ENCODE assay signal across 25 cellular contexts in genomic region chr4:110816367-110816766, GRCh38.
"Had no signal": no experiment of that assay in that cellular context is flagged by ENCODE, and none has a peak within 500 bp of the region (broad histone marks: within the 10 kb centered on the region; RNA-seq: fewer than 3 reads in every experiment).

No MANE protein-coding gene starts in this region.

- H3K27me3 ChIP-seq: heart left ventricle, left lung, ovary, right atrium auricular region, right lobe of liver, stomach, testis, thyroid gland, transverse colon, upper lobe of right lung had no signal

- DNase-seq: heart left ventricle; hypothalamus; immature natural killer cell; kidney; left colon; left lung; lower lobe of right lung; mammary epithelial cell; mesenchymal stem cell; naive thymus-derived CD4-positive, alpha-beta T cell; ovary; right lobe of liver; small intestine; stimulated activated CD4-positive, alpha-beta T cell treated with anti-CD3 and anti-CD28 coated beads, Interleukin-12 subunit alpha, Interleukin-12 subunit beta, amount 100 ng/mL, for 4 hours; stimulated activated CD4-positive, alpha-beta T cell treated with anti-CD3 and anti-CD28 coated beads, Interleukin-15, amount 100 ng/mL, for 24 hours; stimulated activated CD4-positive, alpha-beta T cell treated with anti-CD3 and anti-CD28 coated beads, Interleukin-2, amount 100 ng/mL, for 24 hours; stimulated activated CD4-positive, alpha-beta T cell treated with anti-CD3 and anti-CD28 coated beads, Interleukin-4, amount 100 ng/mL, for 1 hour; stimulated activated naive B cell treated with anti-CD40 and anti-IgM and Interleukin-4, amounts not matched to agents 10 μg/mL and 1 μg/mL and 100 μg/mL, for 72 hours; stimulated activated naive CD8-positive, alpha-beta T cell treated with anti-CD3 and anti-CD28 coated beads, Interleukin-15, Interleukin-2, amounts not matched to agents 100 U/mL and 50 U/mL, for 24 hours; stomach; testis; thyroid gland; transverse colon; upper lobe of right lung had no signal

- H3K9me3 ChIP-seq: heart left ventricle, left lung, lower lobe of right lung, ovary, right atrium auricular region, right lobe of liver, stomach, testis, thyroid gland, transverse colon, upper lobe of right lung had no signal

- H3K36me3 ChIP-seq: heart left ventricle, left lung, lower lobe of right lung, ovary, right atrium auricular region, right lobe of liver, stomach, thyroid gland, transverse colon, upper lobe of right lung had no signal

- H3K4me3 ChIP-seq: heart left ventricle, left lung, lower lobe of right lung, ovary, right atrium auricular region, right lobe of liver, stomach, testis, thyroid gland, transverse colon, upper lobe of right lung had no signal

- H3K4me1 ChIP-seq: heart left ventricle, left lung, lower lobe of right lung, right atrium auricular region, right lobe of liver, stomach, testis, thyroid gland, transverse colon, upper lobe of right lung had no signal

- H3K27ac ChIP-seq: heart left ventricle, left lung, lower lobe of right lung, ovary, right atrium auricular region, right lobe of liver, stomach, testis, thyroid gland, transverse colon, upper lobe of right lung had no signal
